8 cellular contexts compared by ENCODE assay signal in the genomic region with DNA sequence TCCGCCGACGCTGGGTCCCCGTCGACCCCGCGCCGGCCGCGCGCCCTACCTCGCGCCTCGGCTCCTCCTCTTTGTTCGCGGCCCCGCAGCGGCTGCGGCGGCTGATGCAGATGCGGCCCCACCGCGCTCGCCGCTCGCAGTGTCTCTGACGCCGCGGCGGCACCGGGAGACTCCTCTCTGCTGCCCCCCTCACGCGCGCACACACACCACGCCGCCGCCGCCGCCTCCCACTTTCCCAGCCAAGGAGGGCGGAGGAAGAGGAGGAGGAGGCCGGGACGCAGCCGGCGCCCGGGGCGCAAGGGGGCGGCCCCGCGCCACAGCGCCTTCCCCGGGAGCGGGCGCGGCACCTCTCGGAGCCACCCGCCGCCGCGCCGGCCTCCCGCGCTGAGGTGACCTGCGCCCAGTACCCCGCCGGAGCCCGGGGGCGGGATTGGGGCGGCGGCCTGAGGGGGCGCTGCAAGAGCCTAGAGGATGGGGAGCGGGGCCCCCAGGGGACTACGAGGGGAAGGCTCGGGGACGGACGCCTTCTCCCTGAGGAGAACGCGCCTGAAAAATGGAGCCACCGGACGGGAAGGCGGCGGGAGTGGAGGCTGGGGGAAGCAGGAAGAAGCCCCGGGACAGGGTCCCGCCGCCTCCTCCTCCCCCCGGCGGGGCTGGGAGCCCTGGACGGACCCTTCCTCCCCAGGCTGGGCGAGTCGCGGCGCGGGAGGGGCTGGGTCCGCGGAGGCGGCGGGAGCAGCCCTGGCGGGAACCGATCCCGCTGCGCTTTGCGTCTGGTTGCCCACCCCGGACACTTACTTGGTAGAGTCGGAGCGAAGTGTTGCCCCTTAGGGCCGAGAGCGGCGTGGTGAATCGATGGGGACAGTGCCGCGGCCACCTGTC. TPM values are rescaled to one million over a fixed set of nuclear protein-coding genes. Genes with fewer than 3 reads are reported as not detected.
DNase-seq lines count a peak whose midpoint lies in the region; ATAC-seq and TF ChIP-seq lines count a peak whose summit lies in the region.

A gene (minus strand): TSS at position 147 of the 882 bp plus-strand sequence. CDS start 1,744 bp downstream, outside the sequence.

- TF ChIP-seq CTCF in LNCaP clone FGC (IDR thresholded peaks at IDR 0.05; ENCODE audit: control insufficient read depth, extremely low read depth, insufficient read depth): peak; percentile 50

- H3K4me1 Mint-ChIP-seq in activated CD4-positive, alpha-beta T cell treated with anti-CD3 and anti-CD28 coated beads, Interleukin-2, amount 10 ng/mL, durations not matched to agents 7 days and 5 days: peaks cover 18% of the 10 kb centered on the region

- H3K9me3 Mint-ChIP-seq in activated CD4-positive, alpha-beta T cell treated with anti-CD3 and anti-CD28 coated beads, Interleukin-2, amount 10 ng/mL, durations not matched to agents 7 days and 5 days: no peaks in the 10 kb centered on the region

- peak within 1 kb of the TSS; percentile 75 for H3K4me3 Mint-ChIP-seq in activated CD4-positive, alpha-beta T cell treated with anti-CD3 and anti-CD28 coated beads, Interleukin-2, amount 10 ng/mL, durations not matched to agents 7 days and 5 days

- no peak within 1 kb of the TSS for H3K27ac Mint-ChIP-seq in activated CD4-positive, alpha-beta T cell treated with anti-CD3 and anti-CD28 coated beads, Interleukin-2, amount 10 ng/mL, durations not matched to agents 7 days and 5 days

- peak within 1 kb of the TSS; percentile 79 for H3K4me3 ChIP-seq in LNCaP clone FGC (ENCODE audit: low read depth, low read length)

- no peaks in the 10 kb centered on the region for H3K36me3 Mint-ChIP-seq in activated CD4-positive, alpha-beta T cell treated with anti-CD3 and anti-CD28 coated beads, Interleukin-2, amount 10 ng/mL, durations not matched to agents 7 days and 5 days (ENCODE audit: low read depth)

- CTCF ChIA-PET in activated CD4-positive, alpha-beta T cell treated with anti-CD3 and anti-CD28 coated beads, Interleukin-2, amount 10 ng/mL, durations not matched to agents 7 days and 5 days (lab: Charles Lee): interaction anchor here (0.5 to 1.4 kb wide), 2 partner anchors 11 to 331 kb away, joined by 3 read pairs; no protein-coding TSS in a partner anchor

- peak; percentile 91 for ATAC-seq in left lobe of liver

- peaks cover 68% of the 10 kb centered on the region for H3K27me3 Mint-ChIP-seq in activated CD4-positive, alpha-beta T cell treated with anti-CD3 and anti-CD28 coated beads, Interleukin-2, amount 10 ng/mL, durations not matched to agents 7 days and 5 days

- POLR2A ChIA-PET in activated CD4-positive, alpha-beta T cell treated with anti-CD3 and anti-CD28 coated beads, Interleukin-2, amount 10 ng/mL, durations not matched to agents 7 days and 5 days (lab: Charles Lee): no interaction called here

- peak; percentile 17 for DNase-seq in activated CD4-positive, alpha-beta T cell treated with anti-CD3 and anti-CD28 coated beads, Interleukin-2, amount 10 ng/mL, durations not matched to agents 7 days and 5 days
- no peak for DNase-seq in activated CD4-positive, alpha-beta T cell treated with anti-CD3 and anti-CD28 coated beads for 4 hours
- DNase-seq in H4 (ENCODE audit: low spot score) (peak; percentile 74), LNCaP clone FGC (ENCODE audit: low read depth) (no peak), SKM-1 (lab: John Stamatoyannopoulos, UW; ENCODE audit: unreplicated experiment) (peak; percentile 60), dedifferentiated amniotic fluid mesenchymal stem cell (ENCODE audit: extremely low spot score) (peak; percentile 77), left lobe of liver (ENCODE audit: low spot score) (peak; percentile 92)
- DNase-seq in stimulated activated CD4-positive, alpha-beta T cell treated with anti-CD3 and anti-CD28 coated beads, Interleukin-4, amount 100 ng/mL, for 1 hour: peak; percentile 14

RNA-seq across cellular contexts. Expression of the gene that starts here (rescaled TPM):
- under 1 TPM; 0.17 TPM for total RNA-seq in activated CD4-positive, alpha-beta T cell treated with anti-CD3 and anti-CD28 coated beads, Interleukin-2, amount 10 ng/mL, durations not matched to agents 7 days and 5 days
- total RNA-seq in H4 (2014; rRNA removed; shearing (Covaris generic)): 2.3 and 4.0 TPM in 2 replicates
- total RNA-seq in left lobe of liver: 7.2 TPM

Comparison
In these comparisons a context has a peak if more than half of its experiments do, and no peak if none do; other contexts are left out.
1. Peak in DNase-seq in activated CD4-positive, alpha-beta T cell treated with anti-CD3 and anti-CD28 coated beads, Interleukin-2, amount 10 ng/mL, durations not matched to agents 7 days and 5 days; RNA of the gene not detected or under 1 TPM.
2. DNase-seq: peak in H4 (single experiment), SKM-1 (single experiment), dedifferentiated amniotic fluid mesenchymal stem cell (single experiment), left lobe of liver (single experiment) and stimulated activated CD4-positive, alpha-beta T cell treated with anti-CD3 and anti-CD28 coated beads, Interleukin-4, amount 100 ng/mL, for 1 hour (single experiment); none in activated CD4-positive, alpha-beta T cell treated with anti-CD3 and anti-CD28 coated beads for 4 hours (0 of 2) and LNCaP clone FGC (single experiment).